In the genomic region with DNA sequence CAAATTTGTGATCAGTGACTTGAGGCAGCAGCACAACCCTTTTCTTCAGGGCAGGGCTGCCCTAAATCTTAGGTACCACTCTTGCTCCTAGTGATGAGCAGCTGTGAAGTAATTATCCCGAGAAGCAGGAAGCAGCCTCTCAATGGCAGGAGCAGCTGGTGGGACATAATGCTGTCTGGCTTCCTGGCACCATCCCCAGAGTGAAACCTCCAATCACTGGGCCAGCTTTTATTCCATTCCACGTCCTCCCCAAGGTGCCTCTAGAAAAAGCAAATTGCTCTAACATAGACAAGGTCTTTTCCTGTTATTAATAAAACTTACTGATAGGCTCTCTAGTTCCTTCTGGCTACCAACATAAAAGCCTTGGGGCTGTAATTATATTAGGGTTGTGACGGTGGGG, we compare ENCODE assay signal across 17 cellular contexts.
A peak's percentile ranks its signal among the peaks of the same experiment; 100 is the strongest.
DNase-seq lines count a peak whose midpoint lies in the region; ATAC-seq and TF ChIP-seq lines count a peak whose summit lies in the region.
"Had no signal": no experiment of that assay in that cellular context is flagged by ENCODE, and none has a peak within 500 bp of the region (broad histone marks: within the 10 kb centered on the region; RNA-seq: fewer than 3 reads in every experiment).

No MANE protein-coding gene starts in this region.

- H3K79me2 ChIP-seq in SK-N-SH (ENCODE audit: insufficient read depth) = peaks cover 3% of the 10 kb centered on the region; the same call in 1 of the 2 replicates

- TF ChIP-seq RAD21 in SK-N-SH (IDR thresholded peaks at IDR 0.05; ENCODE audit: low read length) = no peak

- ATAC-seq in GM18873 (IDR thresholded peaks at IDR 0.05; ENCODE audit: low FRiP score, unreplicated experiment) = no peak
- ATAC-seq: activated naive CD8-positive, alpha-beta T cell treated with anti-CD3 and anti-CD28 coated beads, Interleukin-2, amount 50 U/mL, for 24 hours had no signal

- H3K36me3 Mint-ChIP-seq in CD14-positive monocyte = peaks cover 3 to 11% of the 10 kb centered on the region in 2 donors
- H3K36me3 Mint-ChIP-seq: mesothelial cell of epicardium, neural progenitor cell had no signal

- H3K27ac ChIP-seq in SK-N-SH (ENCODE audit: low read depth in 2 of 2, low read length in 1 of 2) = peak overlapping the region; percentile 64 to 98; a peak in 3 of 4 replicates
- H3K27ac ChIP-seq: neural progenitor cell, vagina had no signal

- intact Hi-C loops in CD14-positive monocyte (cut with micrococcal nuclease) = no loop called here

- H3K36me3 ChIP-seq in SK-N-SH (replicated peaks in 1 of 2; ENCODE audit: control insufficient read depth in 1 of 2, insufficient read depth in 2 of 2, low read length in 1 of 2) = peaks cover 0 to 5% of the 10 kb centered on the region in 2 experiments
- H3K36me3 ChIP-seq: neural progenitor cell, vagina had no signal

- no peak overlapping the region for H2AFZ ChIP-seq in SK-N-SH (ENCODE audit: low read depth)
- H2AFZ ChIP-seq: neural progenitor cell had no signal

- POLR2A ChIA-PET in SK-N-SH (lab: Yijun Ruan, JAX) = interaction anchor here (0.7 to 1.0 kb wide), 4 partner anchors 47 to 323 kb away, joined by 3 to 4 read pairs (median 3); a partner anchor contains a TSS

- no peaks in the 10 kb centered on the region for H3K4me1 Mint-ChIP-seq in CD14-positive monocyte
- H3K4me1 Mint-ChIP-seq: activated naive CD8-positive, alpha-beta T cell treated with anti-CD3 and anti-CD28 coated beads, Interleukin-2, amount 50 U/mL, for 24 hours; CD4-positive, alpha-beta memory T cell; mesothelial cell of epicardium; neural progenitor cell had no signal

- no peaks in the 10 kb centered on the region for H3K9me3 ChIP-seq in SK-N-SH
- H3K9me3 ChIP-seq: vagina had no signal

- no peak overlapping the region for H3K4me2 ChIP-seq in SK-N-SH
- H3K4me2 ChIP-seq: neural progenitor cell had no signal

- no peak overlapping the region for H3K27ac Mint-ChIP-seq in CD14-positive monocyte
- H3K27ac Mint-ChIP-seq: activated naive CD8-positive, alpha-beta T cell treated with anti-CD3 and anti-CD28 coated beads, Interleukin-2, amount 50 U/mL, for 24 hours; CD4-positive, alpha-beta memory T cell; mesothelial cell of epicardium; neural progenitor cell had no signal

- TF ChIP-seq CTCF in SK-N-SH (IDR thresholded peaks at IDR 0.05) (no peak), CD14-positive monocyte (IDR thresholded peaks at IDR 0.05) (no peak)

- H3K4me1 ChIP-seq in SK-N-SH (ENCODE audit: control insufficient read depth in 1 of 2, insufficient read depth in 2 of 2, low read depth in 1 of 2, low read length in 1 of 2) = peaks cover 0 to 24% of the 10 kb centered on the region in 2 experiments; a peak in 2 of 4 replicates
- H3K4me1 ChIP-seq: neural progenitor cell, vagina had no signal

- H3K4me3 Mint-ChIP-seq in CD14-positive monocyte = no peak overlapping the region
- H3K4me3 Mint-ChIP-seq: activated naive CD8-positive, alpha-beta T cell treated with anti-CD3 and anti-CD28 coated beads, Interleukin-2, amount 50 U/mL, for 24 hours; CD4-positive, alpha-beta memory T cell; mesothelial cell of epicardium; neural progenitor cell had no signal

- H3K9ac ChIP-seq in SK-N-SH = no peak overlapping the region
- H3K9ac ChIP-seq: neural progenitor cell had no signal

- DNase-seq in D341Med (ENCODE audit: low spot score) (peak; percentile 55), NCI-H146 treated with DMSO at 0.1 percent for 48 hours (lab: John Stamatoyannopoulos, UW; ENCODE audit: unreplicated experiment) (peak; percentile 58), NCI-H345 treated with DMSO at 0.1 percent for 48 hours (lab: John Stamatoyannopoulos, UW; ENCODE audit: unreplicated experiment) (peak; percentile 22), SK-N-SH (peak; percentile 42), putamen (ENCODE audit: low spot score) (no peak), CD14-positive monocyte (ENCODE audit: low spot score) (no peak)
- no peak for DNase-seq in activated CD8-positive, alpha-beta memory T cell treated with anti-CD3 and anti-CD28 coated beads, Interleukin-2, amount 50 U/mL, for 48 hours
- DNase-seq: activated naive CD8-positive, alpha-beta T cell treated with anti-CD3 and anti-CD28 coated beads, Interleukin-2, amount 50 U/mL, for 24 hours; CD4-positive, alpha-beta memory T cell; HCEC 1CT; kidney glomerular epithelial cell; NCI-H526; stimulated activated CD4-positive, alpha-beta T cell treated with anti-CD3 and anti-CD28 coated beads, Interleukin-15, amount 100 ng/mL, for 24 hours had no signal

- peaks cover 2 to 15% (median 7%) of the 10 kb centered on the region in 7 donors for H3K9me3 Mint-ChIP-seq in CD14-positive monocyte
- H3K9me3 Mint-ChIP-seq: activated naive CD8-positive, alpha-beta T cell treated with anti-CD3 and anti-CD28 coated beads, Interleukin-2, amount 50 U/mL, for 24 hours had no signal

- peak in 1 of 2 experiments; percentile 70; a peak in 1 of 4 replicates for TF ChIP-seq EP300 in SK-N-SH (IDR thresholded peaks at IDR 0.05; ENCODE audit: borderline replicate concordance in 1 of 2, low read depth in 1 of 2, low read length in 1 of 2)

- 36% methylated on average over 3 of the region's 3 CpGs for whole genome bisulfite sequencing in SK-N-SH (ENCODE audit: low lambda C conversion rate)

- no peaks in the 10 kb centered on the region for H3K27me3 ChIP-seq in SK-N-SH (ENCODE audit: insufficient read depth)
- H3K27me3 ChIP-seq: neural progenitor cell, vagina had no signal

- peaks cover 10% of the 10 kb centered on the region for H3F3A ChIP-seq in SK-N-SH (replicated peaks; ENCODE audit: insufficient read depth)

- peaks cover 0 to 2% (median 0%) of the 10 kb centered on the region in 3 donors for H3K27me3 Mint-ChIP-seq in CD14-positive monocyte (ENCODE audit: low read depth in 3 of 3)
- H3K27me3 Mint-ChIP-seq: activated naive CD8-positive, alpha-beta T cell treated with anti-CD3 and anti-CD28 coated beads, Interleukin-2, amount 50 U/mL, for 24 hours; CD4-positive, alpha-beta memory T cell had no signal

- CTCF ChIA-PET in SK-N-SH (lab: Yijun Ruan, JAX) = interaction anchor here (0.8 to 1.8 kb wide), 5 partner anchors 12 to 80 kb away, joined by 3 to 6 read pairs (median 3); no protein-coding TSS in a partner anchor

- H3K4me3 ChIP-seq in SK-N-SH (ENCODE audit: low read depth in 2 of 2, low read length in 1 of 2) = no peak overlapping the region
- H3K4me3 ChIP-seq: neural progenitor cell, vagina had no signal

- no peaks in the 10 kb centered on the region for H4K20me1 ChIP-seq in SK-N-SH (ENCODE audit: insufficient read depth)

- H3K9me2 ChIP-seq in SK-N-SH = no peaks in the 10 kb centered on the region

TF ChIP-seq in SK-N-SH, 30 proteins besides CTCF, POLR2A, EP300 and RAD21:
- TF ChIP-seq RCOR1 (IDR thresholded peaks at IDR 0.05; ENCODE audit: low read length) = peak; percentile 79
- TF ChIP-seq, protein P1, sequence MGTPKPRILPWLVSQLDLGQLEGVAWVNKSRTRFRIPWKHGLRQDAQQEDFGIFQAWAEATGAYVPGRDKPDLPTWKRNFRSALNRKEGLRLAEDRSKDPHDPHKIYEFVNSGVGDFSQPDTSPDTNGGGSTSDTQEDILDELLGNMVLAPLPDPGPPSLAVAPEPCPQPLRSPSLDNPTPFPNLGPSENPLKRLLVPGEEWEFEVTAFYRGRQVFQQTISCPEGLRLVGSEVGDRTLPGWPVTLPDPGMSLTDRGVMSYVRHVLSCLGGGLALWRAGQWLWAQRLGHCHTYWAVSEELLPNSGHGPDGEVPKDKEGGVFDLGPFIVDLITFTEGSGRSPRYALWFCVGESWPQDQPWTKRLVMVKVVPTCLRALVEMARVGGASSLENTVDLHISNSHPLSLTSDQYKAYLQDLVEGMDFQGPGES (IDR thresholded peaks at IDR 0.05; ENCODE audit: low read depth, low read length) = no peak
- TF ChIP-seq RXRA (IDR thresholded peaks at IDR 0.05; ENCODE audit: borderline replicate concordance, low read depth) = no peak
- TF ChIP-seq NFIC (IDR thresholded peaks at IDR 0.05; ENCODE audit: borderline replicate concordance) = no peak
- TF ChIP-seq, protein P2, sequence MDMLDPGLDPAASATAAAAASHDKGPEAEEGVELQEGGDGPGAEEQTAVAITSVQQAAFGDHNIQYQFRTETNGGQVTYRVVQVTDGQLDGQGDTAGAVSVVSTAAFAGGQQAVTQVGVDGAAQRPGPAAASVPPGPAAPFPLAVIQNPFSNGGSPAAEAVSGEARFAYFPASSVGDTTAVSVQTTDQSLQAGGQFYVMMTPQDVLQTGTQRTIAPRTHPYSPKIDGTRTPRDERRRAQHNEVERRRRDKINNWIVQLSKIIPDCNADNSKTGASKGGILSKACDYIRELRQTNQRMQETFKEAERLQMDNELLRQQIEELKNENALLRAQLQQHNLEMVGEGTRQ (IDR thresholded peaks at IDR 0.05; ENCODE audit: borderline replicate concordance, low read depth, low read length) = no peak
- no peak for TF ChIP-seq RFX5 (IDR thresholded peaks at IDR 0.05; ENCODE audit: low read length)

Comparison
In these comparisons a context has a peak if more than half of its experiments do, and no peak if none do; other contexts are left out.
1. DNase-seq: peak in D341Med (single experiment), NCI-H146 treated with DMSO at 0.1 percent for 48 hours (single experiment), NCI-H345 treated with DMSO at 0.1 percent for 48 hours (single experiment) and SK-N-SH (single experiment); none in activated CD8-positive, alpha-beta memory T cell treated with anti-CD3 and anti-CD28 coated beads, Interleukin-2, amount 50 U/mL, for 48 hours (single experiment), putamen (single experiment) and CD14-positive monocyte (single experiment).